22 cellular contexts compared by ENCODE assay signal in genomic region chr3:99483841-99484240, GRCh38.
DNase-seq lines count a peak whose midpoint lies in the region; ATAC-seq, FAIRE-seq and TF ChIP-seq lines count a peak whose summit lies in the region.
"Had no signal": no experiment of that assay in that cellular context is flagged by ENCODE, and none has a peak within 500 bp of the region (broad histone marks: within the 10 kb centered on the region; RNA-seq: fewer than 3 reads in every experiment).

No MANE protein-coding gene starts in this region.

- H2AK9ac ChIP-seq in IMR-90 (replicated peaks; ENCODE audit: low read depth, low read length, poor library complexity): no peak overlapping the region

- no peaks in the 10 kb centered on the region for H4K20me1 ChIP-seq in BLaER1 treated with 17β-estradiol and CSF1 and Interleukin-3, amounts not matched to agents 10 nM and 100 nM
- H4K20me1 ChIP-seq in IMR-90 (ENCODE audit: insufficient read depth, low read length) (no peaks in the 10 kb centered on the region), GM12878 (ENCODE audit: control insufficient read depth, insufficient read depth) (no peaks in the 10 kb centered on the region)
- H4K20me1 ChIP-seq: BLaER1 had no signal

- no peak overlapping the region for H2AK5ac ChIP-seq in IMR-90 (ENCODE audit: low read depth, low read length)

- H4K8ac ChIP-seq in IMR-90 (ENCODE audit: low read depth in 2 of 2, low read length in 2 of 2): no peak overlapping the region

- H2BK15ac ChIP-seq in IMR-90 (ENCODE audit: low read depth, low read length): 0 out of 3 replicates have a peak overlapping the region, but pooled peaks have one; percentile 15

- TF ChIP-seq EP300 in GM12878 (IDR thresholded peaks at IDR 0.05; ENCODE audit: borderline replicate concordance in 1 of 2, control insufficient read depth in 1 of 2, low read depth in 2 of 2, low read length in 2 of 2): no peak

- FAIRE-seq in GM12878 (lab: Jason Lieb, UNC): no peak
- no peak for FAIRE-seq in GM12891 (lab: Jason Lieb, UNC)
- FAIRE-seq: A204.1, GM18507, H1 had no signal

- RAD21 ChIA-PET in GM12878 (lab: Charles Lee; ENCODE audit: unreplicated experiment): no interaction called here

- no peaks in the 10 kb centered on the region; the same call in 1 of the 2 replicates for H3K9me1 ChIP-seq in IMR-90 (ENCODE audit: insufficient read depth, low read length)

- CTCF ChIA-PET in IMR-90 (lab: Yijun Ruan, JAX): interaction anchor here (0.6 to 1.2 kb wide), 3 partner anchors 48 to 524 kb away, joined by 3 read pairs; no protein-coding TSS in a partner anchor
- CTCF ChIA-PET in GM12878 (lab: Yijun Ruan, JAX): interaction anchor here (1.3 kb wide), 1 partner anchor 15 kb away, joined by 5 read pairs; no protein-coding TSS in a partner anchor

- no peak overlapping the region; the same call in 1 of the 2 replicates for H4K5ac ChIP-seq in IMR-90 (ENCODE audit: low read depth, low read length)

- peaks cover 18 to 61% (median 30%) of the 10 kb centered on the region in 10 experiments for H3K4me1 ChIP-seq in BLaER1 treated with 17β-estradiol and CSF1 and Interleukin-3, amounts not matched to agents 10 nM and 100 nM
- H3K4me1 ChIP-seq in IMR-90 (ENCODE audit: control insufficient read depth, insufficient read depth, low read length): peaks cover 3% of the 10 kb centered on the region
- no peaks in the 10 kb centered on the region; the same call in 1 of the 2 replicates for H3K4me1 ChIP-seq in GM12878 (ENCODE audit: control insufficient read depth, insufficient read depth, low read length)

- H3K4ac ChIP-seq in IMR-90 (ENCODE audit: low read depth, low read length): no peak overlapping the region

- intact Hi-C loops in IMR-90 (cut with micrococcal nuclease) (no loop called here), GM12878 (cut with micrococcal nuclease; ENCODE audit: unreplicated experiment) (no loop called here)

- H3K4me2 ChIP-seq in BLaER1 treated with 17β-estradiol and CSF1 and Interleukin-3, amounts not matched to agents 10 nM and 100 nM: peak overlapping the region in 9 of 11 experiments; percentile 10 to 89 (median 80); a peak in 11 of 22 replicates
- H3K4me2 ChIP-seq in IMR-90 (ENCODE audit: low read depth, low read length) (no peak overlapping the region), GM12878 (ENCODE audit: control insufficient read depth, insufficient read depth) (no peak overlapping the region)

- no peak for TF ChIP-seq RAD21 in IMR-90 (IDR thresholded peaks at IDR 0.05; ENCODE audit: low read length)
- TF ChIP-seq RAD21 in GM12878 (IDR thresholded peaks at IDR 0.05; ENCODE audit: insufficient read depth, low read depth, low read length): no peak; the same call in 1 of the 2 replicates

- H3K79me2 ChIP-seq in GM12878 (ENCODE audit: control insufficient read depth, insufficient read depth, low read length): no peaks in the 10 kb centered on the region

- SMC1A ChIA-PET in GM12878 (lab: Charles Lee; ENCODE audit: uncharacterized antibody, unreplicated experiment): interaction anchor here (0.6 to 6.5 kb wide), 8 partner anchors 11 to 247 kb away, joined by 3 to 32 read pairs (median 4); no protein-coding TSS in a partner anchor

- ATAC-seq in HG02870 (IDR thresholded peaks at IDR 0.05; ENCODE audit: unreplicated experiment): peak; percentile 74
- no peak for ATAC-seq in IMR-90 (ENCODE audit: low read depth)
- ATAC-seq in GM12878: peak; percentile 40; the same call in 2 of the 3 replicates
- no peak for ATAC-seq in GM18873 (IDR thresholded peaks at IDR 0.05; ENCODE audit: low FRiP score, unreplicated experiment)

- POLR2A ChIA-PET in IMR-90 (lab: Charles Lee; ENCODE audit: unreplicated experiment) (no interaction called here), GM12878 (lab: Charles Lee) (no interaction called here)

- in situ Hi-C loops in IMR-90 (cut with MboI; ENCODE audit: low sequenced_read_pairs) (no loop called here), GM12878 (cut with MboI) (no loop called here)

- H3K27ac ChIP-seq in BLaER1 treated with 17β-estradiol and CSF1 and Interleukin-3, amounts not matched to agents 10 nM and 100 nM: no peak overlapping the region
- H3K27ac ChIP-seq in IMR-90 (ENCODE audit: insufficient read depth, low read length): no peak overlapping the region
- no peak overlapping the region for H3K27ac ChIP-seq in GM12878 (ENCODE audit: control insufficient read depth, insufficient read depth)
- H3K27ac ChIP-seq: 22Rv1, BLaER1, GM23248 had no signal

- TF ChIP-seq CTCF in IMR-90 (conservative IDR thresholded peaks at IDR 0.05; ENCODE audit: low read depth, low read length): no peak
- no peak for TF ChIP-seq CTCF in GM12878 (IDR thresholded peaks at IDR 0.05 in 2 of 3, conservative IDR thresholded peaks at IDR 0.05 in 1 of 3; ENCODE audit: control insufficient read depth in 2 of 3, extremely low read depth in 1 of 3, insufficient read depth in 1 of 3, low read depth in 3 of 3, low read length in 3 of 3)

- no peak for DNase-seq in IMR-90
- no peak for DNase-seq in GM12878 (ENCODE audit: low read depth, low spot score)
- no peak for DNase-seq in GM12891 (ENCODE audit: insufficient read length, low spot score)
- no peak for DNase-seq in T-helper 9 cell
- no peak for DNase-seq in epidermal melanocyte (ENCODE audit: insufficient read length, low spot score)
- DNase-seq: Calu3; CD4-positive, alpha-beta memory T cell; COR-L47; DMS53; DMS79 treated with DMSO at 0.1 percent for 48 hours; GF-D8; GM23248; H7; HCEC 1CT had no signal

- H3K56ac ChIP-seq in IMR-90 (ENCODE audit: extremely low read depth, insufficient read depth, low read length): no peak overlapping the region

- no peak overlapping the region for H3K9ac ChIP-seq in BLaER1 treated with 17β-estradiol and CSF1 and Interleukin-3, amounts not matched to agents 10 nM and 100 nM
- H3K9ac ChIP-seq in IMR-90 (ENCODE audit: low read depth, low read length) (no peak overlapping the region), GM12878 (ENCODE audit: control insufficient read depth, insufficient read depth, low read length) (no peak overlapping the region)
- H3K9ac ChIP-seq: BLaER1, GM23248 had no signal

- H3K4me3 ChIP-seq in BLaER1 treated with 17β-estradiol and CSF1 and Interleukin-3, amounts not matched to agents 10 nM and 100 nM: no peak overlapping the region
- H3K4me3 ChIP-seq in IMR-90 (ENCODE audit: insufficient read depth, low read depth, low read length) (no peak overlapping the region), GM12878 (no peak overlapping the region)
- H3K4me3 ChIP-seq: BLaER1, GM23248 had no signal

- H3K79me1 ChIP-seq in IMR-90 (ENCODE audit: low read depth in 1 of 2, low read length in 2 of 2): no peaks in the 10 kb centered on the region

- peaks cover 15 to 31% (median 29%) of the 10 kb centered on the region in 11 experiments for H3K9me3 ChIP-seq in BLaER1 treated with 17β-estradiol and CSF1 and Interleukin-3, amounts not matched to agents 10 nM and 100 nM (replicated peaks in 1 of 11)
- H3K9me3 ChIP-seq in IMR-90 (ENCODE audit: control insufficient read depth, insufficient read depth, low read length) (peaks cover 5% of the 10 kb centered on the region; the same call in 1 of the 2 replicates), GM12878 (replicated peaks; ENCODE audit: control insufficient read depth, insufficient read depth, low read length) (no peaks in the 10 kb centered on the region; the same call in 1 of the 3 replicates)

- no peak overlapping the region for H2BK20ac ChIP-seq in IMR-90 (ENCODE audit: low read depth, low read length)

- no peak overlapping the region for H2BK120ac ChIP-seq in IMR-90 (ENCODE audit: low read depth, low read length)

- no peak overlapping the region for H4K91ac ChIP-seq in IMR-90 (ENCODE audit: insufficient read depth, low read depth, low read length)

- H3K14ac ChIP-seq in IMR-90 (replicated peaks; ENCODE audit: low read depth, low read length): no peak overlapping the region

- dilution Hi-C loops in IMR-90 (cut with HindIII; ENCODE audit: low sequenced_read_pairs, unreplicated experiment): no loop called here

- H3K36me3 ChIP-seq in BLaER1 treated with 17β-estradiol and CSF1 and Interleukin-3, amounts not matched to agents 10 nM and 100 nM: no peaks in the 10 kb centered on the region
- H3K36me3 ChIP-seq in IMR-90 (ENCODE audit: control insufficient read depth, insufficient read depth, low read length): no peaks in the 10 kb centered on the region
- no peaks in the 10 kb centered on the region for H3K36me3 ChIP-seq in GM12878 (ENCODE audit: control insufficient read depth in 2 of 2, insufficient read depth in 2 of 2, low read length in 1 of 2)
- H3K36me3 ChIP-seq: BLaER1 had no signal

- no peak overlapping the region; the same call in 1 of the 2 replicates for H3K18ac ChIP-seq in IMR-90 (ENCODE audit: low read depth, low read length)

- no peak overlapping the region for H2BK5ac ChIP-seq in IMR-90 (ENCODE audit: low read depth, low read length, poor library complexity, severe bottlenecking)

- no peak for TF ChIP-seq POLR2A in IMR-90 (IDR thresholded peaks at IDR 0.05; ENCODE audit: low read depth, low read length)
- TF ChIP-seq POLR2A in GM12878 (IDR thresholded peaks at IDR 0.05; ENCODE audit: low read depth, low read length): no peak
- TF ChIP-seq POLR2A in GM12891 (IDR thresholded peaks at IDR 0.05; ENCODE audit: low read depth, low read length): no peak

- H3K27me3 ChIP-seq in BLaER1 treated with 17β-estradiol and CSF1 and Interleukin-3, amounts not matched to agents 10 nM and 100 nM: peaks cover 0 to 16% (median 0%) of the 10 kb centered on the region in 11 experiments; a peak in 4 of 22 replicates
- no peaks in the 10 kb centered on the region for H3K27me3 ChIP-seq in IMR-90 (ENCODE audit: control insufficient read depth, insufficient read depth, low read length)
- no peaks in the 10 kb centered on the region for H3K27me3 ChIP-seq in GM12878 (replicated peaks in 1 of 2; ENCODE audit: control insufficient read depth in 2 of 2, insufficient read depth in 2 of 2, low read length in 1 of 2)
- H3K27me3 ChIP-seq: BLaER1 had no signal

- no peak overlapping the region for H2AFZ ChIP-seq in IMR-90 (replicated peaks; ENCODE audit: low read length, poor library complexity)
- no peak overlapping the region for H2AFZ ChIP-seq in GM12878 (ENCODE audit: control insufficient read depth, low read depth, low read length)
- H2AFZ ChIP-seq: GM23248 had no signal

- BruUV-seq in IMR-90 (replicated peaks; lab: Mats Ljungman, UMichigan): no TSS peak
- no TSS peak for BruUV-seq in GM12878 (replicated peaks; lab: Mats Ljungman, UMichigan)

- H3K23ac ChIP-seq in IMR-90 (ENCODE audit: low read depth, low read length): no peak overlapping the region

TF ChIP-seq in IMR-90, 13 proteins besides CTCF, POLR2A, EP300 and RAD21 (continues in another document):
- TF ChIP-seq NFE2L2 (IDR thresholded peaks at IDR 0.05; ENCODE audit: low read depth, low read length) (no peak), BHLHE40 (IDR thresholded peaks at IDR 0.05; ENCODE audit: low read depth, low read length) (no peak)

TF ChIP-seq in GM12878, 131 proteins besides CTCF, POLR2A, EP300 and RAD21 (continues in another document):
- TF ChIP-seq RAD51 (IDR thresholded peaks at IDR 0.05) (no peak), HDAC2 (IDR thresholded peaks at IDR 0.05) (no peak), ZNF24 (IDR thresholded peaks at IDR 0.05) (no peak), TCF7 (IDR thresholded peaks at IDR 0.05; ENCODE audit: borderline replicate concordance) (peak; percentile 92)

TF ChIP-seq in GM12891, 5 proteins besides CTCF, POLR2A, EP300 and RAD21 (continues in another document):
- TF ChIP-seq POLR2AphosphoS5 (IDR thresholded peaks at IDR 0.05; ENCODE audit: low read depth, low read length): no peak
- no peak for TF ChIP-seq PAX5 (IDR thresholded peaks at IDR 0.05; ENCODE audit: insufficient read depth, low read length, severe bottlenecking)

Comparison
In these comparisons a context has a peak if more than half of its experiments do, and no peak if none do; other contexts are left out.
1. H3K4me2 ChIP-seq: peak in BLaER1 treated with 17β-estradiol and CSF1 and Interleukin-3, amounts not matched to agents 10 nM and 100 nM (9 of 11); none in IMR-90 (single experiment) and GM12878 (single experiment).
2. ATAC-seq: peak in HG02870 (single experiment) and GM12878 (single experiment); none in IMR-90 (single experiment) and GM18873 (single experiment).